In the genomic region with DNA sequence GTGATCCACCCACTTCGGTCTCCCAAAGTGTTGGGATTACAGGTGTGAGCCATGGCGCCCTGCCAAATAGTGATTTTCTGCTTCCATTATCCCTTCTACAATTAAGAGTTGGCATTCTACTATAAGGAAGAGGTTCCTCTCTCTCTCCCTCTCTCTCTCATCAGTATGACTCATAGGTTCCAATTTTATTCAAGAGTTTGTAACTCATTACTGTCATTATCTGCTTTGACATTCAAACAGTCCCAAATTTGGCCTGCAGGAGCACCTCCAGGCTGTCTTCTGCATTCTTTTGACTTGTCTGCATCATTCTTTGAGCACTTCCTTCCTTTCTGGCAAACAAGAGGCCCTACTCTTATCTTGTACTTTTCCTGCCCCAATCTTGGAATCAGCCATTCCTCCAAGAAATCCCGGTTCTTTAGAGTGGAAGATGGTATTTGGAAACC, we compare ENCODE assay signal across 1 cellular context.
A peak's percentile ranks its signal among the peaks of the same experiment; 100 is the strongest.
TF ChIP-seq lines count a peak whose summit lies in the region.

No MANE protein-coding gene starts in this region.

TF ChIP-seq in IMR-90, 13 proteins besides CTCF, POLR2A, EP300 and RAD21:
- TF ChIP-seq CEBPB (IDR thresholded peaks at IDR 0.05; ENCODE audit: low read depth, low read length) (no peak), FOS (IDR thresholded peaks at IDR 0.05; ENCODE audit: low read depth, low read length) (peak; percentile 18; the same call in 1 of the 2 replicates)
TF ChIP-seq in IMR-90: peak in this region for 1.
